17 cellular contexts compared by ENCODE assay signal in the genomic region with DNA sequence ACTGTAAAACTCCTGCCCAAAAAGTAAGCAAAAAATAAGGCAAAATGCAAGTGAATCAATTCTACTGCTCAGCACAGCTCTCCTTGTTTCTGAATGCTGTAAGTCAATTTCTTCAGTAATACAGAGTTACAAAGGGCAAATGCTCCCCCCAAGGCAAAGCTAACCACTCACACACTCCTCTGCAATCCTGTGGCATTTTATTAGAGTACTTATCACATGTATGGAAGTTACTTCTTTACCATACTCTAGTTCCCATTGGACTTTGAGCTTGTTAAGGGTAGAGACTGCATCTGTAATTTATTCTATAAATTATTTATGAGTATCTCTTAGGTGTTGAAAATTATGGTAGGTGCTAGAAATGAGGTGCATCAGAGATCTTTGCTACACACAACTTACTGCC.
"Had no signal": no experiment of that assay in that cellular context is flagged by ENCODE, and none has a peak within 500 bp of the region (broad histone marks: within the 10 kb centered on the region; RNA-seq: fewer than 3 reads in every experiment).

No MANE protein-coding gene starts in this region.

- DNase-seq: erythroblast; foreskin keratinocyte; head of caudate nucleus; hippocampal formation; naive thymus-derived CD8-positive, alpha-beta T cell; occipital lobe; pancreas; right cardiac atrium; stimulated activated CD4-positive, alpha-beta T cell treated with anti-CD3 and anti-CD28 coated beads, Interleukin-4, amount 100 ng/mL, for 1 hour; stimulated activated CD8-positive, alpha-beta memory T cell treated with anti-CD3 and anti-CD28 coated beads, Interleukin-4, amount 100 ng/mL, for 48 hours; stomach; substantia nigra; transverse colon had no signal

- H3K27ac Mint-ChIP-seq: neural progenitor cell; progenitor cell of endocrine pancreas; stimulated activated memory B cell treated with anti-CD40 and anti-IgM and Interleukin-4, amounts not matched to agents 10 μg/mL and 1 μg/mL and 100 μg/mL, for 72 hours had no signal

- H2AFZ ChIP-seq: neural progenitor cell had no signal

- H3K9me3 Mint-ChIP-seq: naive thymus-derived CD8-positive, alpha-beta T cell; neural progenitor cell; stimulated activated memory B cell treated with anti-CD40 and anti-IgM and Interleukin-4, amounts not matched to agents 10 μg/mL and 1 μg/mL and 100 μg/mL, for 72 hours had no signal

- H3K27me3 Mint-ChIP-seq: naive thymus-derived CD8-positive, alpha-beta T cell; progenitor cell of endocrine pancreas; stimulated activated memory B cell treated with anti-CD40 and anti-IgM and Interleukin-4, amounts not matched to agents 10 μg/mL and 1 μg/mL and 100 μg/mL, for 72 hours had no signal

- H3K4me3 ChIP-seq: neural progenitor cell, pancreas, stomach, thoracic aorta, transverse colon had no signal

- H3K4me1 Mint-ChIP-seq: stimulated activated memory B cell treated with anti-CD40 and anti-IgM and Interleukin-4, amounts not matched to agents 10 μg/mL and 1 μg/mL and 100 μg/mL, for 72 hours had no signal

- H3K27ac ChIP-seq: foreskin keratinocyte, neural progenitor cell, pancreas, stomach, thoracic aorta had no signal

- H3K9me3 ChIP-seq: pancreas, stomach, thoracic aorta, transverse colon had no signal

- H3K4me2 ChIP-seq: neural progenitor cell had no signal

- H3K9ac ChIP-seq: neural progenitor cell had no signal

- ATAC-seq: foreskin keratinocyte; naive thymus-derived CD8-positive, alpha-beta T cell; pancreas; right cardiac atrium; stimulated activated memory B cell treated with anti-CD40 and anti-IgM and Interleukin-4, amounts not matched to agents 10 μg/mL and 1 μg/mL and 100 μg/mL, for 72 hours had no signal

- H3K4me3 Mint-ChIP-seq: naive thymus-derived CD8-positive, alpha-beta T cell; neural progenitor cell; stimulated activated memory B cell treated with anti-CD40 and anti-IgM and Interleukin-4, amounts not matched to agents 10 μg/mL and 1 μg/mL and 100 μg/mL, for 72 hours had no signal

- H3K27me3 ChIP-seq: foreskin keratinocyte, neural progenitor cell, pancreas, stomach, transverse colon had no signal
